Comparison of ENCODE assay signal across 1 cellular context in genomic region chr14:34058510-34058909, GRCh38.
A peak's percentile ranks its signal among the peaks of the same experiment; 100 is the strongest.
TF ChIP-seq lines count a peak whose summit lies in the region.

No MANE protein-coding gene starts in this region.

TF ChIP-seq in HepG2, 621 proteins besides CTCF, POLR2A, EP300 and RAD21 (continued from another document):
- TF ChIP-seq ZNF574 (CRISPR knock-in tag; IDR thresholded peaks at IDR 0.05), result no peak
- TF ChIP-seq TFE3 (CRISPR knock-in tag; IDR thresholded peaks at IDR 0.05), result no peak
- 0 out of 2 replicates have a peak, but pooled peaks have one; percentile 14 for TF ChIP-seq FOSL2 (CRISPR knock-in tag; IDR thresholded peaks at IDR 0.05)
- 0 out of 4 replicates have a peak, but pooled peaks of 1 of the 2 experiments have one; percentile 10 for TF ChIP-seq NR2F1 (CRISPR knock-in tag; IDR thresholded peaks at IDR 0.05)
- TF ChIP-seq ZSCAN22 (CRISPR knock-in tag; IDR thresholded peaks at IDR 0.05), result no peak
- TF ChIP-seq CBX5 (CRISPR knock-in tag; IDR thresholded peaks at IDR 0.05; ENCODE audit: borderline replicate concordance), result 0 out of 2 replicates have a peak, but pooled peaks have one; percentile 40
- 0 out of 2 replicates have a peak, but pooled peaks have one; percentile 34 for TF ChIP-seq RXRB (CRISPR knock-in tag; IDR thresholded peaks at IDR 0.05; ENCODE audit: borderline replicate concordance)
- TF ChIP-seq TBL1XR1 (IDR thresholded peaks at IDR 0.05; ENCODE audit: borderline replicate concordance, low read length, partially characterized antibody), result no peak
- TF ChIP-seq BCL3 (CRISPR knock-in tag; IDR thresholded peaks at IDR 0.05), result no peak
- TF ChIP-seq ZNF549 (CRISPR knock-in tag; IDR thresholded peaks at IDR 0.05), result no peak
- TF ChIP-seq ATAD3A (CRISPR knock-in tag; IDR thresholded peaks at IDR 0.05), result peak; percentile 82; the same call in 1 of the 2 replicates
- no peak for TF ChIP-seq ELF3 (CRISPR knock-in tag; IDR thresholded peaks at IDR 0.05)
- TF ChIP-seq ZNF431 (CRISPR knock-in tag; IDR thresholded peaks at IDR 0.05; ENCODE audit: borderline replicate concordance, low read depth), result no peak
- TF ChIP-seq HMGA1 (CRISPR knock-in tag; conservative IDR thresholded peaks at IDR 0.05), result no peak
- TF ChIP-seq ZNF343 (CRISPR knock-in tag; IDR thresholded peaks at IDR 0.05), result no peak
- no peak for TF ChIP-seq ZBTB38 (CRISPR knock-in tag; IDR thresholded peaks at IDR 0.05)
- 0 out of 2 replicates have a peak, but pooled peaks have one; percentile 7 for TF ChIP-seq SAP130 (CRISPR knock-in tag; IDR thresholded peaks at IDR 0.05; ENCODE audit: low read depth)
- TF ChIP-seq ZNF121 (CRISPR knock-in tag; IDR thresholded peaks at IDR 0.05), result peak; percentile 81
- TF ChIP-seq SNRNP70 (IDR thresholded peaks at IDR 0.05; ENCODE audit: low read depth, low read length), result no peak
- no peak; the same call in 1 of the 2 replicates for TF ChIP-seq NR2F6 (IDR thresholded peaks at IDR 0.05)
- TF ChIP-seq NR2F6 (CRISPR knock-in tag; IDR thresholded peaks at IDR 0.05), result peak; percentile 66
- no peak for TF ChIP-seq ZNF691 (CRISPR knock-in tag; IDR thresholded peaks at IDR 0.05; ENCODE audit: borderline replicate concordance, low read depth)
- TF ChIP-seq KLF12 (CRISPR knock-in tag; IDR thresholded peaks at IDR 0.05; ENCODE audit: borderline replicate concordance), result 0 out of 2 replicates have a peak, but pooled peaks have one; percentile 46
- 0 out of 2 replicates have a peak, but pooled peaks have one; percentile 44 for TF ChIP-seq RARA (CRISPR knock-in tag; IDR thresholded peaks at IDR 0.05)
TF ChIP-seq in HepG2: peak in this region for 13.
